ENCODE assay signal across 32 cellular contexts in the genomic region with DNA sequence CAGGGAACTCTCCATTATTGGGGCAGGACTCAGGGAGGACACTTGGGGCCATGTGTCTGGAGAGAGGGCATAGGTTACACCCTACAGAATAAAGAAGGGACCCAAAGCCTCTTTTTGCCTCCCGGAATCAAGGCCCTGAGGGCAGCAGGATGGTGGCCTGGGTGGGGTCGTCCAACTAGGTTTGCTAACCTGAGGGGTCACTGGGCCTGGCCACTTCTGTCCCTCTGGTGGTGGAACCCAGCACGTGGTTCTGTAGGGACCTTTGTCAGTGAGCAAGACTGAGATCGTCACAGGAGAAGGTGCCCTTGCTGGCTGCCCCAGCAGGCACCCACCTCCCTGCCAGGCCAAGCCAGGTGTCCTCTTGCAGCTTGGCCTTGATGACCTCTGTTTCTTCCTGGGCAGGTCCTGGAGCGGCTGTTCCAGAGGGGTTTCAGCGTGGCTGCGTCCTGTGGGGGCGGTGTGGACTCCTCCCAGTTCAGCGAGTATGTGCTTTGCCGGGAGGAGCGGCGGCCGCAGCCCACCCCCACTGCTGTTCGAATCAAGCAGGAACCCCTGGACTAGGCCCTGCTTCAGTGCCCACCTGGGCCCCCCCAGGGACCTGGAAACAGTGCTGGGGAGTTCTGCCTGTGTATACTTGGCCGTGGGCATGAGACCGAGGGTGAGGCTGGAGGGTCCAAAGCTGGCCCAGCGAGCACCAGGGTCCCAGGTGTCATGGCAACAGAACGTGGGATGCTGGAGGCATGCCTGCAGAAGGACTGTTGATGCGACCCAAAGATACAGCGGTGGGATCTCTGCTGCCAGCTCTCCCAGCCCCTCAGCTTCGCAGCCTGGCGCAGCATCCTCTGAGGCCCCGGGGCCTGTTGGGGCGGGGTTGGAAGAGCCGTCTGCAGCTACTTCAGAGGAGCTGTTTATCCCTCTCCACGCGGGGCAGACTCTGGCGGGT. TPM values are rescaled to one million over a fixed set of nuclear protein-coding genes. Genes with fewer than 3 reads are reported as not detected.
DNase-seq lines count a peak whose midpoint lies in the region; ATAC-seq, FAIRE-seq and TF ChIP-seq lines count a peak whose summit lies in the region.
"Had no signal": no experiment of that assay in that cellular context is flagged by ENCODE, and none has a peak within 500 bp of the region (broad histone marks: within the 10 kb centered on the region; RNA-seq: fewer than 3 reads in every experiment).

No MANE protein-coding gene starts in this region.

- H3K27me3 Mint-ChIP-seq in type B pancreatic cell = no peaks in the 10 kb centered on the region
- H3K27me3 Mint-ChIP-seq in activated CD4-positive, alpha-beta memory T cell treated with anti-CD3 and anti-CD28 coated beads, Interleukin-2, amount 10 ng/mL, durations not matched to agents 7 days and 5 days = no peaks in the 10 kb centered on the region
- H3K27me3 Mint-ChIP-seq: activated CD4-positive, alpha-beta T cell treated with anti-CD3 and anti-CD28 coated beads for 36 hours; CD4-positive, alpha-beta memory T cell; IgD-negative memory B cell; T-helper 17 cell had no signal

- no peak overlapping the region for H3K4me3 Mint-ChIP-seq in type B pancreatic cell
- no peak overlapping the region for H3K4me3 Mint-ChIP-seq in activated CD4-positive, alpha-beta memory T cell treated with anti-CD3 and anti-CD28 coated beads, Interleukin-2, amount 10 ng/mL, durations not matched to agents 7 days and 5 days
- H3K4me3 Mint-ChIP-seq: activated CD4-positive, alpha-beta T cell treated with anti-CD3 and anti-CD28 coated beads for 36 hours; activated naive CD8-positive, alpha-beta T cell treated with anti-CD3 and anti-CD28 coated beads, Interleukin-2, amount 50 U/mL, for 24 hours; CD4-positive, alpha-beta memory T cell; IgD-negative memory B cell; T-helper 17 cell had no signal

- in situ Hi-C loops in K562 (cut with MboI) = no loop called here

- H3K27ac ChIP-seq in K562 (ENCODE audit: extremely low read depth, low read depth, low read length) = no peak overlapping the region
- H3K27ac ChIP-seq in kidney (ENCODE audit: low read depth in 2 of 2, low read length in 2 of 2) = no peak overlapping the region
- H3K27ac ChIP-seq in upper lobe of left lung = no peak overlapping the region
- H3K27ac ChIP-seq: prostate gland, SK-N-MC, suprapubic skin, uterus had no signal

- H3K27ac Mint-ChIP-seq in type B pancreatic cell = peak overlapping the region; percentile 13
- no peak overlapping the region for H3K27ac Mint-ChIP-seq in activated naive CD4-positive, alpha-beta T cell treated with anti-CD3 and anti-CD28 coated beads, Interleukin-2, amount 50 U/mL, for 72 hours
- H3K27ac Mint-ChIP-seq in activated CD4-positive, alpha-beta memory T cell treated with anti-CD3 and anti-CD28 coated beads, Interleukin-2, amount 10 ng/mL, durations not matched to agents 7 days and 5 days = no peak overlapping the region
- H3K27ac Mint-ChIP-seq: activated CD4-positive, alpha-beta T cell treated with anti-CD3 and anti-CD28 coated beads for 36 hours; activated naive CD8-positive, alpha-beta T cell treated with anti-CD3 and anti-CD28 coated beads, Interleukin-2, amount 50 U/mL, for 24 hours; CD4-positive, alpha-beta memory T cell; IgD-negative memory B cell had no signal

- H3K4me2 ChIP-seq in K562 (ENCODE audit: insufficient read depth, low read length) = no peak overlapping the region

- H3K36me3 Mint-ChIP-seq in type B pancreatic cell = peaks cover 24% of the 10 kb centered on the region
- H3K36me3 Mint-ChIP-seq in activated naive CD4-positive, alpha-beta T cell treated with anti-CD3 and anti-CD28 coated beads, Interleukin-2, amount 50 U/mL, for 72 hours = no peaks in the 10 kb centered on the region
- H3K36me3 Mint-ChIP-seq in activated CD4-positive, alpha-beta memory T cell treated with anti-CD3 and anti-CD28 coated beads, Interleukin-2, amount 10 ng/mL, durations not matched to agents 7 days and 5 days (ENCODE audit: low read depth) = no peaks in the 10 kb centered on the region
- H3K36me3 Mint-ChIP-seq: IgD-negative memory B cell had no signal

- FAIRE-seq in K562 (lab: Jason Lieb, UNC) (no peak), kidney (lab: Jason Lieb, UNC) (no peak)
- FAIRE-seq: GM12878 had no signal

- DNase-seq in activated effector memory CD4-positive, alpha-beta T cell treated with anti-CD3 and anti-CD28 coated beads, Interleukin-2, amount 50 U/mL, for 16 hours = peak; percentile 58
- DNase-seq in activated effector memory CD4-positive, alpha-beta T cell treated with Interleukin-2 at 50 U/mL for 16 hours = no peak
- DNase-seq in K562 (ENCODE audit: extremely low read depth in 1 of 4, low spot score in 3 of 4) (peak in 1 of 4 experiments; percentile 8), kidney (peak; percentile 71), type B pancreatic cell (ENCODE audit: extremely low spot score, unreplicated experiment) (no peak), upper lobe of left lung (no peak)
- no peak for DNase-seq in activated naive CD4-positive, alpha-beta T cell treated with anti-CD3 and anti-CD28 coated beads, Interleukin-2, amount 50 U/mL, for 72 hours (ENCODE audit: low spot score in 2 of 2)
- DNase-seq in activated CD4-positive, alpha-beta memory T cell treated with anti-CD3 and anti-CD28 coated beads, Interleukin-2, amount 10 ng/mL, durations not matched to agents 7 days and 5 days = no peak
- DNase-seq: activated CD4-positive, alpha-beta T cell treated with anti-CD3 and anti-CD28 coated beads for 36 hours; activated CD8-positive, alpha-beta memory T cell treated with anti-CD3 and anti-CD28 coated beads for 24 hours; activated gamma-delta T cell treated with Interleukin-2 at 50 U/mL for 16 hours; activated naive CD8-positive, alpha-beta T cell treated with anti-CD3 and anti-CD28 coated beads, Interleukin-2, amount 50 U/mL, for 24 hours; activated T-cell treated with anti-CD3 and anti-CD28 coated beads, Interleukin-2, amount 50 U/mL, for 1 hour; AML-193; CD4-positive, alpha-beta memory T cell; cerebellar nuclear complex; DMS 273 treated with DMSO at 0.1 percent for 48 hours; effector CD8-positive, alpha-beta T cell; erythroblast; kidney glomerular epithelial cell; NCI-H1105 treated with DMSO at 0.1 percent for 48 hours; NCI-H2029; NCI-H69; stimulated activated CD4-positive, alpha-beta T cell treated with anti-CD3 and anti-CD28 coated beads, Interleukin-15, amount 100 ng/mL, for 24 hours; stimulated activated naive CD4-positive, alpha-beta T cell; T-helper 17 cell; uterus had no signal

- no peaks in the 10 kb centered on the region for H4K20me1 ChIP-seq in K562 (replicated peaks; ENCODE audit: control insufficient read depth, insufficient read depth, low read length)

- TF ChIP-seq CTCF in K562 (IDR thresholded peaks at IDR 0.05 in 2 of 3, conservative IDR thresholded peaks at IDR 0.05 in 1 of 3; ENCODE audit: insufficient read depth in 2 of 3, low read depth in 1 of 3, low read length in 3 of 3) (peak in 1 of 3 experiments; percentile 17; a peak in 1 of 6 replicates), kidney (IDR thresholded peaks at IDR 0.05; ENCODE audit: borderline replicate concordance, extremely low read depth, insufficient read depth) (no peak), type B pancreatic cell (conservative IDR thresholded peaks at IDR 0.05) (peak; percentile 25), upper lobe of left lung (IDR thresholded peaks at IDR 0.05) (no peak)

- WGBS in K562 (ENCODE audit: insufficient coverage, low coverage, missing lambda C conversion rate) = 88% methylated on average over 21 of the region's 28 CpGs
- 89 to 94% methylated on average over 14 to 27 of the region's 28 CpGs for WGBS in upper lobe of left lung, 2 donors

- intact Hi-C loops in K562 (cut with micrococcal nuclease) (no loop called here), kidney (cut with DNase I) (no loop called here)

- H3K79me2 ChIP-seq in K562 (ENCODE audit: control insufficient read depth, insufficient read depth, low read length) = no peaks in the 10 kb centered on the region

- no peak for ATAC-seq in K562
- ATAC-seq in activated naive CD4-positive, alpha-beta T cell treated with anti-CD3 and anti-CD28 coated beads, Interleukin-2, amount 50 U/mL, for 72 hours = no peak
- no peak for ATAC-seq in upper lobe of left lung (ENCODE audit: low FRiP score in 2 of 2)
- ATAC-seq: activated CD4-positive, alpha-beta T cell treated with anti-CD3 and anti-CD28 coated beads for 36 hours; activated naive CD8-positive, alpha-beta T cell treated with anti-CD3 and anti-CD28 coated beads, Interleukin-2, amount 50 U/mL, for 24 hours; GM12878; T-helper 17 cell had no signal

- H3K9me3 Mint-ChIP-seq in type B pancreatic cell = no peaks in the 10 kb centered on the region
- no peaks in the 10 kb centered on the region for H3K9me3 Mint-ChIP-seq in activated naive CD4-positive, alpha-beta T cell treated with anti-CD3 and anti-CD28 coated beads, Interleukin-2, amount 50 U/mL, for 72 hours
- no peaks in the 10 kb centered on the region for H3K9me3 Mint-ChIP-seq in activated CD4-positive, alpha-beta memory T cell treated with anti-CD3 and anti-CD28 coated beads, Interleukin-2, amount 10 ng/mL, durations not matched to agents 7 days and 5 days
- H3K9me3 Mint-ChIP-seq: activated naive CD8-positive, alpha-beta T cell treated with anti-CD3 and anti-CD28 coated beads, Interleukin-2, amount 50 U/mL, for 24 hours; CD4-positive, alpha-beta memory T cell; IgD-negative memory B cell had no signal

- H2AFZ ChIP-seq in K562 (ENCODE audit: low read depth, low read length) = no peak overlapping the region

- TF ChIP-seq POLR2A in K562 (conservative IDR thresholded peaks at IDR 0.05) (no peak), upper lobe of left lung (IDR thresholded peaks at IDR 0.05) (no peak)

- no TSS peak for BruUV-seq in K562 (replicated peaks; lab: Mats Ljungman, UMichigan)

- no peak for TF ChIP-seq RAD21 in K562 (CRISPR knock-in tag; conservative IDR thresholded peaks at IDR 0.05 in 1 of 2, IDR thresholded peaks at IDR 0.05 in 1 of 2)

- H3K27me3 ChIP-seq in K562 (ENCODE audit: control insufficient read depth in 2 of 2, insufficient read depth in 2 of 2, low read length in 2 of 2) (no peaks in the 10 kb centered on the region), upper lobe of left lung (no peaks in the 10 kb centered on the region)
- H3K27me3 ChIP-seq: suprapubic skin, uterus had no signal

- no peaks in the 10 kb centered on the region for H3K9me1 ChIP-seq in K562 (ENCODE audit: control insufficient read depth, insufficient read depth, low read length)

- H3K4me1 ChIP-seq in K562 (replicated peaks in 1 of 2; ENCODE audit: control insufficient read depth in 2 of 2, insufficient read depth in 2 of 2, low read length in 2 of 2) (peaks cover 0 to 7% of the 10 kb centered on the region in 2 experiments; a peak in 2 of 5 replicates), kidney (ENCODE audit: control insufficient read depth in 1 of 2, insufficient read depth in 1 of 2, low read depth in 1 of 2, low read length in 2 of 2) (no peaks in the 10 kb centered on the region), upper lobe of left lung (peaks cover 0 to 28% (median 10%) of the 10 kb centered on the region in 4 donors)
- H3K4me1 ChIP-seq: uterus had no signal

- POLR2A ChIA-PET in K562 (lab: Yijun Ruan, JAX) = interaction anchor here (0.6 to 1.3 kb wide), 2 partner anchors 15 to 18 kb away, joined by 3 read pairs; no protein-coding TSS in a partner anchor
- POLR2A ChIA-PET in activated CD4-positive, alpha-beta memory T cell treated with anti-CD3 and anti-CD28 coated beads, Interleukin-2, amount 10 ng/mL, durations not matched to agents 7 days and 5 days (lab: Charles Lee) = interaction anchor here (1.5 kb wide), 1 partner anchor 16 kb away, joined by 3 read pairs; the partner anchor contains the start of gene KCTD15

- H3K4me3 ChIP-seq in K562 (no peak overlapping the region), kidney (ENCODE audit: low read length in 2 of 2) (no peak overlapping the region), upper lobe of left lung (no peak overlapping the region)
- H3K4me3 ChIP-seq: GM12878, prostate gland, SK-N-MC, suprapubic skin, uterus had no signal

- H3K9me3 ChIP-seq in K562 (replicated peaks; ENCODE audit: control insufficient read depth, insufficient read depth, low read depth, low read length) (no peaks in the 10 kb centered on the region), kidney (ENCODE audit: control insufficient read depth in 1 of 2, low read length in 2 of 2) (no peaks in the 10 kb centered on the region), upper lobe of left lung (no peaks in the 10 kb centered on the region)
- H3K9me3 ChIP-seq: prostate gland, suprapubic skin, uterus had no signal

- TF ChIP-seq EP300 in K562 (IDR thresholded peaks at IDR 0.05; ENCODE audit: low read length) (no peak), upper lobe of left lung (IDR thresholded peaks at IDR 0.05) (no peak)

- H3K9ac ChIP-seq in K562 (ENCODE audit: insufficient read depth in 1 of 2, low read depth in 2 of 2, low read length in 2 of 2) (no peak overlapping the region), kidney (ENCODE audit: low read length in 2 of 2) (no peak overlapping the region)

- H3K36me3 ChIP-seq in K562 (ENCODE audit: control insufficient read depth, insufficient read depth, low read length) = peaks cover 37% of the 10 kb centered on the region; the same call in 1 of the 3 replicates
- H3K36me3 ChIP-seq in kidney (ENCODE audit: control insufficient read depth in 1 of 2, insufficient read depth in 2 of 2, low read length in 2 of 2) = peaks cover 0 to 6% of the 10 kb centered on the region in 2 donors
- H3K36me3 ChIP-seq in upper lobe of left lung = peaks cover 0 to 36% (median 13%) of the 10 kb centered on the region in 4 donors
- H3K36me3 ChIP-seq: prostate gland, uterus had no signal

- CTCF ChIA-PET in K562 (lab: Yijun Ruan, JAX; ENCODE audit: low intra/inter-chr PET ratio) = no interaction called here
- CTCF ChIA-PET in activated CD4-positive, alpha-beta memory T cell treated with anti-CD3 and anti-CD28 coated beads, Interleukin-2, amount 10 ng/mL, durations not matched to agents 7 days and 5 days (lab: Charles Lee) = no interaction called here

- peaks cover 12% of the 10 kb centered on the region for H3K4me1 Mint-ChIP-seq in type B pancreatic cell (ENCODE audit: unreplicated experiment)
- peaks cover 12% of the 10 kb centered on the region for H3K4me1 Mint-ChIP-seq in activated CD4-positive, alpha-beta memory T cell treated with anti-CD3 and anti-CD28 coated beads, Interleukin-2, amount 10 ng/mL, durations not matched to agents 7 days and 5 days
- H3K4me1 Mint-ChIP-seq: activated CD4-positive, alpha-beta T cell treated with anti-CD3 and anti-CD28 coated beads for 36 hours; activated naive CD8-positive, alpha-beta T cell treated with anti-CD3 and anti-CD28 coated beads, Interleukin-2, amount 50 U/mL, for 24 hours; IgD-negative memory B cell had no signal

RNA-seq across cellular contexts. Expression of gene KCTD15, which starts 16.0 kb away (rescaled TPM):
- total RNA-seq in K562 (2011; cell fraction: chromatin; rRNA removed; ENCODE audit: low replicate concordance) = 22.8 and 48.8 TPM in 2 replicates
- 33.6 and 36.5 TPM in 2 replicates for total RNA-seq in K562 (2011; cell fraction: nucleolus; rRNA removed)
- 23.7 and 24.2 TPM in 2 replicates for total RNA-seq in K562 (2011; cell fraction: nucleoplasm; rRNA removed)
- total RNA-seq in K562 (2014; rRNA removed) = 42.0 and 46.5 TPM in 2 replicates
- 6.0 and 6.7 TPM in 2 replicates for total RNA-seq in K562 (2014; rRNA removed; fragmentation: Illumina TruSeq; extraction: Trizol)
- total RNA-seq in K562 (2015; rRNA removed; fragmentation: Illumina TruSeq; extraction: Trizol) = 11.8 and 14.4 TPM in 2 replicates
- total RNA-seq in K562 (2021) = 26.5 and 29.7 TPM in 2 replicates
- 14.2 and 19.8 TPM in 2 replicates for polyA plus RNA-seq in K562 (2011; rRNA removed)
- polyA plus RNA-seq in K562 (2011; cell fraction: cytosol; rRNA removed) = 25.0 and 63.1 TPM in 2 replicates
- polyA plus RNA-seq in K562 (2011; cell fraction: nucleus; rRNA removed) = 52.6 and 84.5 TPM in 2 replicates
- 20.4 and 37.0 TPM in 2 replicates for polyA plus RNA-seq in K562 (2012)
- 10.1 and 25.5 TPM in 2 replicates for polyA plus RNA-seq in K562 (2014; fragmentation: Illumina TruSeq; extraction: Trizol)
- polyA plus RNA-seq in K562 (2014; fragmentation: Nextera tagmentation; extraction: Ambion mirVana) = 1 to 10 TPM; 1.7 TPM
- 31.2 and 49.0 TPM in 2 replicates for polyA plus RNA-seq in K562 (2014; rRNA removed)
- polyA minus RNA-seq in K562 (2011; rRNA and poly(A)+ RNA removed) = 6.6 and 9.7 TPM in 2 replicates
- polyA minus RNA-seq in K562 (2011; cell fraction: cytosol; rRNA and poly(A)+ RNA removed) = 12.0 and 13.4 TPM in 2 replicates
- 9.3 and 10.2 TPM in 2 replicates for polyA minus RNA-seq in K562 (2011; cell fraction: nucleus; rRNA and poly(A)+ RNA removed)
- 22.0 TPM for total RNA-seq in kidney
- polyA plus RNA-seq in kidney (ENCODE audit: insufficient read depth, low read depth, low replicate concordance) = 10.5 TPM
- total RNA-seq in type B pancreatic cell (ENCODE audit: low replicate concordance) = 18.1 and 53.2 TPM in 2 replicates
- 1 to 10 TPM; 2.0 to 8.9 TPM for total RNA-seq in activated naive CD4-positive, alpha-beta T cell treated with anti-CD3 and anti-CD28 coated beads, Interleukin-2, amount 50 U/mL, for 72 hours
- 10 to 100 TPM; 13.4 to 98.1 (median 30.5) TPM for total RNA-seq in upper lobe of left lung
- total RNA-seq in activated CD4-positive, alpha-beta memory T cell treated with anti-CD3 and anti-CD28 coated beads, Interleukin-2, amount 10 ng/mL, durations not matched to agents 7 days and 5 days = 10 to 100 TPM; 10.9 to 11.6 TPM
- total RNA-seq: GM12878 had no signal
- polyA plus RNA-seq: GM12878, IgD-negative memory B cell had no signal

Comparison
In these comparisons a context has a peak if more than half of its experiments do, and no peak if none do; other contexts are left out.
1. DNase-seq: peak in activated effector memory CD4-positive, alpha-beta T cell treated with anti-CD3 and anti-CD28 coated beads, Interleukin-2, amount 50 U/mL, for 16 hours (single experiment) and kidney (single experiment); none in activated effector memory CD4-positive, alpha-beta T cell treated with Interleukin-2 at 50 U/mL for 16 hours (single experiment), type B pancreatic cell (single experiment), activated naive CD4-positive, alpha-beta T cell treated with anti-CD3 and anti-CD28 coated beads, Interleukin-2, amount 50 U/mL, for 72 hours (0 of 2), upper lobe of left lung (0 of 2) and activated CD4-positive, alpha-beta memory T cell treated with anti-CD3 and anti-CD28 coated beads, Interleukin-2, amount 10 ng/mL, durations not matched to agents 7 days and 5 days (single experiment).